In genomic region chr11:97364047-97364446, GRCh38 we compare ENCODE assay signal across 22 cellular contexts.
DNase-seq lines count a peak whose midpoint lies in the region; ATAC-seq, FAIRE-seq and TF ChIP-seq lines count a peak whose summit lies in the region.
"Had no signal": no experiment of that assay in that cellular context is flagged by ENCODE, and none has a peak within 500 bp of the region (broad histone marks: within the 10 kb centered on the region; RNA-seq: fewer than 3 reads in every experiment).

No MANE protein-coding gene starts in this region.

- H3K4me1 Mint-ChIP-seq in T-helper 17 cell, result no peaks in the 10 kb centered on the region
- H3K4me1 Mint-ChIP-seq: CD4-positive, CD25-positive, alpha-beta regulatory T cell; stimulated activated naive B cell treated with anti-CD40 and anti-IgM and Interleukin-4, amounts not matched to agents 10 μg/mL and 1 μg/mL and 100 μg/mL, for 72 hours had no signal

- TF ChIP-seq CTCF in A673 (conservative IDR thresholded peaks at IDR 0.05; ENCODE audit: low read depth, low read length) (no peak), left ventricle myocardium inferior (IDR thresholded peaks at IDR 0.05; ENCODE audit: borderline replicate concordance) (no peak), pancreas (IDR thresholded peaks at IDR 0.05) (no peak)

- H3K27me3 Mint-ChIP-seq in T-helper 17 cell, result no peaks in the 10 kb centered on the region
- H3K27me3 Mint-ChIP-seq: CD4-positive, CD25-positive, alpha-beta regulatory T cell; stimulated activated naive B cell treated with anti-CD40 and anti-IgM and Interleukin-4, amounts not matched to agents 10 μg/mL and 1 μg/mL and 100 μg/mL, for 72 hours had no signal

- H3K36me3 Mint-ChIP-seq in T-helper 17 cell (ENCODE audit: low read depth), result no peaks in the 10 kb centered on the region
- H3K36me3 Mint-ChIP-seq: CD4-positive, CD25-positive, alpha-beta regulatory T cell had no signal

- H3K36me3 ChIP-seq in A673 (ENCODE audit: insufficient read depth, low read length, poor library complexity, severe bottlenecking) (no peaks in the 10 kb centered on the region), left ventricle myocardium inferior (no peaks in the 10 kb centered on the region), pancreas (no peaks in the 10 kb centered on the region)
- H3K36me3 ChIP-seq: transverse colon had no signal

- CTCF ChIA-PET in A673 (lab: Charles Lee), result no interaction called here

- 25 to 55% methylated on average over 1 of the region's 1 CpG for WGBS in pancreas, 2 donors

- ATAC-seq in T-helper 17 cell (no peak), HG03175 (IDR thresholded peaks at IDR 0.05; ENCODE audit: unreplicated experiment) (no peak), pancreas (no peak)
- ATAC-seq: body of pancreas; left colon; Panc1; stimulated activated naive B cell treated with anti-CD40 and anti-IgM and Interleukin-4, amounts not matched to agents 10 μg/mL and 1 μg/mL and 100 μg/mL, for 72 hours had no signal

- H3K27me3 ChIP-seq in A673 (replicated peaks; ENCODE audit: insufficient read depth, low read depth, low read length, poor library complexity) (no peaks in the 10 kb centered on the region), left ventricle myocardium inferior (ENCODE audit: low read depth) (no peaks in the 10 kb centered on the region), pancreas (no peaks in the 10 kb centered on the region)
- H3K27me3 ChIP-seq: body of pancreas, transverse colon had no signal

- intact Hi-C loops in A673 (cut with micrococcal nuclease; ENCODE audit: unreplicated experiment) (no loop called here), left ventricle myocardium inferior (cut with micrococcal nuclease) (no loop called here), pancreas (cut with DNase I) (no loop called here)

- no TSS peak for BruUV-seq in A673 (replicated peaks; lab: Mats Ljungman, UMichigan)

- H3K27ac ChIP-seq in A673 (ENCODE audit: low read depth, low read length, poor library complexity, severe bottlenecking) (no peak overlapping the region), left ventricle myocardium inferior (replicated peaks) (no peak overlapping the region), pancreas (no peak overlapping the region)
- H3K27ac ChIP-seq: body of pancreas, transverse colon had no signal

- H3K9me3 ChIP-seq in A673 (ENCODE audit: low read depth, low read length, poor library complexity, severe bottlenecking), result no peaks in the 10 kb centered on the region
- H3K9me3 ChIP-seq in T-helper 17 cell (ENCODE audit: control insufficient read depth, low read length, poor library complexity, severe bottlenecking), result no peaks in the 10 kb centered on the region
- H3K9me3 ChIP-seq in left ventricle myocardium inferior (replicated peaks), result peaks cover 22% of the 10 kb centered on the region
- H3K9me3 ChIP-seq in pancreas, result no peaks in the 10 kb centered on the region

- DNase-seq in A673 (ENCODE audit: low spot score) (peak; percentile 62), RPMI7951 (ENCODE audit: low read depth) (peak; percentile 54), dermis blood vessel endothelial cell (peak; percentile 3), kidney glomerular epithelial cell (lab: John Stamatoyannopoulos, UW) (peak; percentile 53), T-helper 17 cell (no peak), left ventricle myocardium inferior (no peak), pancreas (no peak)
- DNase-seq: activated CD4-positive, alpha-beta T cell treated with anti-CD3 and anti-CD28 coated beads for 4 hours; activated naive CD4-positive, alpha-beta T cell; activated T-cell treated with anti-CD3 and anti-CD28 coated beads for 4 hours; body of pancreas; CD4-positive, CD25-positive, alpha-beta regulatory T cell; DMS53; effector CD4-positive, alpha-beta T cell; left colon; NCI-H1417; NCI-H2171; stimulated activated naive B cell treated with anti-CD40 and anti-IgM and Interleukin-4, amounts not matched to agents 10 μg/mL and 1 μg/mL and 100 μg/mL, for 72 hours; transverse colon had no signal

- H3K4me1 ChIP-seq in A673 (ENCODE audit: insufficient read depth, low read length, poor library complexity, severe bottlenecking), result peaks cover 14% of the 10 kb centered on the region
- H3K4me1 ChIP-seq in left ventricle myocardium inferior, result no peaks in the 10 kb centered on the region
- no peaks in the 10 kb centered on the region for H3K4me1 ChIP-seq in pancreas
- H3K4me1 ChIP-seq: body of pancreas, transverse colon had no signal

- FAIRE-seq in pancreas (lab: Jason Lieb, UNC), result no peak
- FAIRE-seq: A204.1 had no signal

- H3K4me3 ChIP-seq in A673 (ENCODE audit: low read depth, low read length, poor library complexity, severe bottlenecking), result no peak overlapping the region
- H3K4me3 ChIP-seq in left ventricle myocardium inferior, result no peak overlapping the region
- H3K4me3 ChIP-seq in pancreas, result no peak overlapping the region
- H3K4me3 ChIP-seq: body of pancreas, transverse colon had no signal

- POLR2A ChIA-PET in A673 (lab: Charles Lee; ENCODE audit: low non-redundant PET), result no interaction called here

- H3K27ac Mint-ChIP-seq in T-helper 17 cell, result no peak overlapping the region
- H3K27ac Mint-ChIP-seq: CD4-positive, CD25-positive, alpha-beta regulatory T cell; stimulated activated naive B cell treated with anti-CD40 and anti-IgM and Interleukin-4, amounts not matched to agents 10 μg/mL and 1 μg/mL and 100 μg/mL, for 72 hours had no signal

- no peak overlapping the region for H3K4me3 Mint-ChIP-seq in T-helper 17 cell
- H3K4me3 Mint-ChIP-seq: CD4-positive, CD25-positive, alpha-beta regulatory T cell; stimulated activated naive B cell treated with anti-CD40 and anti-IgM and Interleukin-4, amounts not matched to agents 10 μg/mL and 1 μg/mL and 100 μg/mL, for 72 hours had no signal

Comparison
In these comparisons a context has a peak if more than half of its experiments do, and no peak if none do; other contexts are left out.
1. DNase-seq: peak in A673 (single experiment), RPMI7951 (single experiment), dermis blood vessel endothelial cell (single experiment) and kidney glomerular epithelial cell (single experiment); none in T-helper 17 cell (0 of 3), left ventricle myocardium inferior (single experiment) and pancreas (0 of 6).